ENCODE assay signal across 1 cellular context in genomic region chr7:73308665-73309214, GRCh38.
TF ChIP-seq lines count a peak whose summit lies in the region.

TSS of gene NSUN5 (minus strand) at chr7:73308826. CDS start at chr7:73308790, 36 bp downstream.

TF ChIP-seq in K562, 482 proteins besides CTCF, POLR2A, EP300 and RAD21 (continued from another document and continues in another):
- TF ChIP-seq ZBTB40 (IDR thresholded peaks at IDR 0.05) (peak; percentile 96), ZBTB40 (CRISPR knock-in tag; IDR thresholded peaks at IDR 0.05) (no peak), RBBP5 (IDR thresholded peaks at IDR 0.05; ENCODE audit: borderline replicate concordance, insufficient read depth, low read length, poor library complexity, severe bottlenecking) (peak; percentile 80), MBD2 (IDR thresholded peaks at IDR 0.05; ENCODE audit: borderline replicate concordance, low read depth) (peak; percentile 62), ZNF174 (CRISPR knock-in tag; IDR thresholded peaks at IDR 0.05) (0 out of 2 replicates have a peak, but pooled peaks have one; percentile 34), RERE (CRISPR knock-in tag; IDR thresholded peaks at IDR 0.05; ENCODE audit: borderline replicate concordance) (no peak), HMBOX1 (IDR thresholded peaks at IDR 0.05) (no peak), USF2 (CRISPR knock-in tag; IDR thresholded peaks at IDR 0.05) (no peak), ZNF830 (CRISPR knock-in tag; IDR thresholded peaks at IDR 0.05) (no peak), MAFK (IDR thresholded peaks at IDR 0.05; ENCODE audit: low read length) (no peak), ZNF79 (CRISPR knock-in tag; IDR thresholded peaks at IDR 0.05; ENCODE audit: low read depth) (no peak), HDAC6 (IDR thresholded peaks at IDR 0.05; ENCODE audit: low read depth, low read length) (no peak), HDAC2 (IDR thresholded peaks at IDR 0.05) (0 out of 2 replicates have a peak, but pooled peaks have one; percentile 58), THRAP3 (IDR thresholded peaks at IDR 0.05; ENCODE audit: borderline replicate concordance) (no peak), POLR2B (IDR thresholded peaks at IDR 0.05; ENCODE audit: low read depth, partially characterized antibody) (peak; percentile 62), RNF2 (IDR thresholded peaks at IDR 0.05) (peak; percentile 94), NCOA4 (IDR thresholded peaks at IDR 0.05; ENCODE audit: partially characterized antibody) (no peak), ZNF12 (CRISPR knock-in tag; IDR thresholded peaks at IDR 0.05) (no peak), SOX6 (IDR thresholded peaks at IDR 0.05) (no peak), NR2F6 (CRISPR knock-in tag; IDR thresholded peaks at IDR 0.05) (no peak), ZBTB5 (IDR thresholded peaks at IDR 0.05) (no peak), HMG20B (CRISPR knock-in tag; IDR thresholded peaks at IDR 0.05) (no peak), BMI1 (IDR thresholded peaks at IDR 0.05; ENCODE audit: low read length) (no peak), NRF1 (conservative IDR thresholded peaks at IDR 0.05 in 1 of 2, IDR thresholded peaks at IDR 0.05 in 1 of 2) (peak; percentile 46 to 68; a peak in 3 of 4 replicates), HCFC1 (IDR thresholded peaks at IDR 0.05; ENCODE audit: low read depth, low read length) (peak; percentile 75), POLR3G (IDR thresholded peaks at IDR 0.05; ENCODE audit: extremely low read depth, insufficient read length, insufficient replicate concordance) (no peak), ZNF589 (CRISPR knock-in tag; IDR thresholded peaks at IDR 0.05; ENCODE audit: low read depth) (peak; percentile 91), HLTF (IDR thresholded peaks at IDR 0.05) (no peak), ZNF449 (CRISPR knock-in tag; IDR thresholded peaks at IDR 0.05) (0 out of 2 replicates have a peak, but pooled peaks have one; percentile 68), ZNF274 (IDR thresholded peaks at IDR 0.05; ENCODE audit: borderline replicate concordance, low read depth, low read length) (no peak), E2F8 (IDR thresholded peaks at IDR 0.05; ENCODE audit: low read depth, partially characterized antibody) (peak; percentile 97), ZNF197 (CRISPR knock-in tag; IDR thresholded peaks at IDR 0.05; ENCODE audit: low read depth) (no peak), TGIF2 (CRISPR knock-in tag; IDR thresholded peaks at IDR 0.05) (no peak)
